In genomic region chr10:76433161-76434005, GRCh38 we compare ENCODE assay signal across 10 cellular contexts.
DNase-seq lines count a peak whose midpoint lies in the region; ATAC-seq and TF ChIP-seq lines count a peak whose summit lies in the region.
"Had no signal": no experiment of that assay in that cellular context is flagged by ENCODE, and none has a peak within 500 bp of the region (broad histone marks: within the 10 kb centered on the region; RNA-seq: fewer than 3 reads in every experiment).

No MANE protein-coding gene starts in this region.

- no peak for TF ChIP-seq POLR2A in gastrocnemius medialis (IDR thresholded peaks at IDR 0.05)

- H3K27ac ChIP-seq in gastrocnemius medialis, result peak overlapping the region; percentile 57 to 78 (median 72)

- intact Hi-C loops in Right ventricle myocardium superior (cut with DNase I), result no loop called here
- intact Hi-C loops in gastrocnemius medialis (cut with DNase I; ENCODE audit: low total_unique reads), result no loop called here

- H3K9me3 ChIP-seq in gastrocnemius medialis, result no peaks in the 10 kb centered on the region

- no peak overlapping the region for H3K4me3 ChIP-seq in gastrocnemius medialis

- no peak overlapping the region for H3K4me3 Mint-ChIP-seq in activated naive CD8-positive, alpha-beta T cell treated with anti-CD3 and anti-CD28 coated beads for 36 hours

- peak; percentile 82 for DNase-seq in NCI-H128 (lab: John Stamatoyannopoulos, UW; ENCODE audit: unreplicated experiment)
- peak; percentile 4 for DNase-seq in NCI-H526 treated with DMSO at 0.1 percent for 48 hours (lab: John Stamatoyannopoulos, UW)
- DNase-seq in Right ventricle myocardium superior, result peak; percentile 76
- peak in 1 of 2 donors; percentile 34 for DNase-seq in gastrocnemius medialis
- no peak for DNase-seq in activated naive CD8-positive, alpha-beta T cell treated with anti-CD3 and anti-CD28 coated beads for 36 hours
- no peak for DNase-seq in T-helper 2 cell
- DNase-seq: stimulated activated CD4-positive, alpha-beta T cell treated with anti-CD3 and anti-CD28 coated beads, Interleukin-2, amount 100 ng/mL, for 48 hours had no signal

- no peaks in the 10 kb centered on the region for H3K36me3 ChIP-seq in gastrocnemius medialis

- TF ChIP-seq CTCF in gastrocnemius medialis (IDR thresholded peaks at IDR 0.05 in 4 of 5, conservative IDR thresholded peaks at IDR 0.05 in 1 of 5), result no peak

- H3K4me1 ChIP-seq in gastrocnemius medialis, result peaks cover 26 to 64% of the 10 kb centered on the region in 2 donors

- ATAC-seq in Right ventricle myocardium superior (ENCODE audit: poor library complexity) (peak; percentile 72), gastrocnemius medialis (peak; percentile 40 to 50), GM21526 (IDR thresholded peaks at IDR 0.05; ENCODE audit: low FRiP score, unreplicated experiment) (no peak), HG03342 (IDR thresholded peaks at IDR 0.05; ENCODE audit: unreplicated experiment) (no peak)

- H3K27me3 Mint-ChIP-seq in activated naive CD8-positive, alpha-beta T cell treated with anti-CD3 and anti-CD28 coated beads for 36 hours, result peaks cover 4% of the 10 kb centered on the region

- in situ Hi-C loops in gastrocnemius medialis (cut with MboI; ENCODE audit: low sequenced_read_pairs in 4 of 4), result no loop called here

- no peaks in the 10 kb centered on the region for H3K27me3 ChIP-seq in gastrocnemius medialis

- H3K4me1 Mint-ChIP-seq in activated naive CD8-positive, alpha-beta T cell treated with anti-CD3 and anti-CD28 coated beads for 36 hours, result no peaks in the 10 kb centered on the region

- no peaks in the 10 kb centered on the region for H3K36me3 Mint-ChIP-seq in activated naive CD8-positive, alpha-beta T cell treated with anti-CD3 and anti-CD28 coated beads for 36 hours

- no peaks in the 10 kb centered on the region for H3K9me3 Mint-ChIP-seq in activated naive CD8-positive, alpha-beta T cell treated with anti-CD3 and anti-CD28 coated beads for 36 hours

- H3K27ac Mint-ChIP-seq in activated naive CD8-positive, alpha-beta T cell treated with anti-CD3 and anti-CD28 coated beads for 36 hours, result no peak overlapping the region
- H3K27ac Mint-ChIP-seq: activated T-helper 2 cell treated with anti-CD3 and anti-CD28 coated beads, Interferon-gamma antibody, Interleukin-2, Interleukin-4, amounts not matched to agents 10 μg/mL and 5 μg/mL and 100 μg/mL, durations not matched to agents 14 hours and 24 hours and 36 hours had no signal

Comparison
In these comparisons a context has a peak if more than half of its experiments do, and no peak if none do; other contexts are left out.
1. DNase-seq: peak in NCI-H128 (single experiment), NCI-H526 treated with DMSO at 0.1 percent for 48 hours (single experiment) and Right ventricle myocardium superior (single experiment); none in activated naive CD8-positive, alpha-beta T cell treated with anti-CD3 and anti-CD28 coated beads for 36 hours (single experiment) and T-helper 2 cell (0 of 5).
2. ATAC-seq: peak in Right ventricle myocardium superior (single experiment) and gastrocnemius medialis (2 of 2); none in GM21526 (single experiment) and HG03342 (single experiment).